27 cellular contexts compared by ENCODE assay signal in genomic region chr17:12940699-12941098, GRCh38.
DNase-seq lines count a peak whose midpoint lies in the region; ATAC-seq and TF ChIP-seq lines count a peak whose summit lies in the region.
"Had no signal": no experiment of that assay in that cellular context is flagged by ENCODE, and none has a peak within 500 bp of the region (broad histone marks: within the 10 kb centered on the region; RNA-seq: fewer than 3 reads in every experiment).

No MANE protein-coding gene starts in this region.

- peak overlapping the region; percentile 8 for H3K27ac ChIP-seq in OCI-LY1 (ENCODE audit: low read depth, low read length, poor library complexity, severe bottlenecking)
- H3K27ac ChIP-seq: C4-2B, RWPE1 had no signal

- H3K27me3 ChIP-seq in OCI-LY1 (ENCODE audit: insufficient read depth, low read length), result 0 out of 2 replicates have a peak, but pooled peaks cover 5% of the 10 kb centered on the region

- peak overlapping the region; percentile 19; the same call in 1 of the 2 replicates for H3K4me2 ChIP-seq in OCI-LY1 (ENCODE audit: low read length)

- peaks cover 5% of the 10 kb centered on the region; the same call in 1 of the 2 replicates for H3K9me3 ChIP-seq in OCI-LY1 (ENCODE audit: low read length)
- H3K9me3 ChIP-seq: Caco-2, HAP-1 had no signal

- H3K36me3 Mint-ChIP-seq in stimulated activated memory B cell treated with anti-CD40 and anti-IgM and Interleukin-4, amounts not matched to agents 10 μg/mL and 1 μg/mL and 100 μg/mL, for 72 hours, result peaks cover 17% of the 10 kb centered on the region
- H3K36me3 Mint-ChIP-seq: CD8-positive, alpha-beta T cell had no signal

- DNase-seq in GM12865 (ENCODE audit: low read depth) (peak; percentile 11), NOMO-1 treated with dmso at 0.1 percent for 144 hours (lab: John Stamatoyannopoulos, UW; ENCODE audit: unreplicated experiment) (no peak), NCI-H128 (lab: John Stamatoyannopoulos, UW; ENCODE audit: unreplicated experiment) (no peak)
- DNase-seq: Caco-2; CD8-positive, alpha-beta T cell; EL; GDM1; GOT3; HFFc6; IMR-90; KG1; NCI-H1092 treated with DMSO at 0.1 percent for 48 hours; NCI-H1436 treated with DMSO at 0.1 percent for 48 hours; NCI-H1930; NCI-H2107; NCI-H524; NCI-H82; SHP77 had no signal

- no peaks in the 10 kb centered on the region for H3F3A ChIP-seq in OCI-LY1 (ENCODE audit: insufficient read depth, low read length)

- no peaks in the 10 kb centered on the region for H3K27me3 Mint-ChIP-seq in stimulated activated memory B cell treated with anti-CD40 and anti-IgM and Interleukin-4, amounts not matched to agents 10 μg/mL and 1 μg/mL and 100 μg/mL, for 72 hours

- H3K4me1 Mint-ChIP-seq in stimulated activated memory B cell treated with anti-CD40 and anti-IgM and Interleukin-4, amounts not matched to agents 10 μg/mL and 1 μg/mL and 100 μg/mL, for 72 hours, result peaks cover 24% of the 10 kb centered on the region

- peaks cover 6% of the 10 kb centered on the region for H3K9me3 Mint-ChIP-seq in stimulated activated memory B cell treated with anti-CD40 and anti-IgM and Interleukin-4, amounts not matched to agents 10 μg/mL and 1 μg/mL and 100 μg/mL, for 72 hours
- H3K9me3 Mint-ChIP-seq: CD8-positive, alpha-beta T cell had no signal

- no peak overlapping the region for H3K4me3 Mint-ChIP-seq in stimulated activated memory B cell treated with anti-CD40 and anti-IgM and Interleukin-4, amounts not matched to agents 10 μg/mL and 1 μg/mL and 100 μg/mL, for 72 hours
- H3K4me3 Mint-ChIP-seq: CD8-positive, alpha-beta T cell; HFFc6 had no signal

- H3K36me3 ChIP-seq in OCI-LY1 (ENCODE audit: insufficient read depth, low read length), result no peaks in the 10 kb centered on the region
- H3K36me3 ChIP-seq: HAP-1 had no signal

- TF ChIP-seq CTCF in GM12865 (IDR thresholded peaks at IDR 0.05; ENCODE audit: insufficient read depth, low read depth, low read length, missing control alignments) (no peak), OCI-LY1 (IDR thresholded peaks at IDR 0.05; ENCODE audit: low read length) (no peak)

- H3K27ac Mint-ChIP-seq in stimulated activated memory B cell treated with anti-CD40 and anti-IgM and Interleukin-4, amounts not matched to agents 10 μg/mL and 1 μg/mL and 100 μg/mL, for 72 hours, result peak overlapping the region; percentile 30
- H3K27ac Mint-ChIP-seq: CD8-positive, alpha-beta T cell; HFFc6 had no signal

- H3K9ac ChIP-seq in OCI-LY1 (ENCODE audit: low read length), result no peak overlapping the region

- H3K9me2 ChIP-seq in OCI-LY1 (ENCODE audit: low read depth, low read length), result no peaks in the 10 kb centered on the region

- peak; percentile 54 for ATAC-seq in GM21619 (IDR thresholded peaks at IDR 0.05; ENCODE audit: unreplicated experiment)
- ATAC-seq in stimulated activated memory B cell treated with anti-CD40 and anti-IgM and Interleukin-4, amounts not matched to agents 10 μg/mL and 1 μg/mL and 100 μg/mL, for 72 hours, result peak; percentile 85
- ATAC-seq in HG02623 (IDR thresholded peaks at IDR 0.05; ENCODE audit: unreplicated experiment), result no peak
- ATAC-seq in GM19324 (IDR thresholded peaks at IDR 0.05; ENCODE audit: low FRiP score, unreplicated experiment), result no peak
- ATAC-seq: CD8-positive, alpha-beta T cell; Panc1 had no signal

- peaks cover 10% of the 10 kb centered on the region for H3K4me1 ChIP-seq in OCI-LY1 (ENCODE audit: insufficient read depth, low read length, severe bottlenecking)
- H3K4me1 ChIP-seq: Caco-2, HAP-1 had no signal

- no peak overlapping the region for H2AFZ ChIP-seq in OCI-LY1 (ENCODE audit: low read length)

- no peaks in the 10 kb centered on the region for H4K20me1 ChIP-seq in OCI-LY1 (ENCODE audit: insufficient read depth, low read length)

- H3K4me3 ChIP-seq in GM12865 (ENCODE audit: low read depth, low read length) (no peak overlapping the region), OCI-LY1 (ENCODE audit: low read depth, low read length, poor library complexity, severe bottlenecking) (no peak overlapping the region)
- H3K4me3 ChIP-seq: HAP-1 had no signal

- H3K79me2 ChIP-seq in OCI-LY1 (ENCODE audit: insufficient read depth, low read length), result no peaks in the 10 kb centered on the region

Comparison
In these comparisons a context has a peak if more than half of its experiments do, and no peak if none do; other contexts are left out.
1. ATAC-seq: peak in GM21619 (single experiment) and stimulated activated memory B cell treated with anti-CD40 and anti-IgM and Interleukin-4, amounts not matched to agents 10 μg/mL and 1 μg/mL and 100 μg/mL, for 72 hours (single experiment); none in HG02623 (single experiment) and GM19324 (single experiment).